Comparison of ENCODE assay signal across 16 cellular contexts in the genomic region with DNA sequence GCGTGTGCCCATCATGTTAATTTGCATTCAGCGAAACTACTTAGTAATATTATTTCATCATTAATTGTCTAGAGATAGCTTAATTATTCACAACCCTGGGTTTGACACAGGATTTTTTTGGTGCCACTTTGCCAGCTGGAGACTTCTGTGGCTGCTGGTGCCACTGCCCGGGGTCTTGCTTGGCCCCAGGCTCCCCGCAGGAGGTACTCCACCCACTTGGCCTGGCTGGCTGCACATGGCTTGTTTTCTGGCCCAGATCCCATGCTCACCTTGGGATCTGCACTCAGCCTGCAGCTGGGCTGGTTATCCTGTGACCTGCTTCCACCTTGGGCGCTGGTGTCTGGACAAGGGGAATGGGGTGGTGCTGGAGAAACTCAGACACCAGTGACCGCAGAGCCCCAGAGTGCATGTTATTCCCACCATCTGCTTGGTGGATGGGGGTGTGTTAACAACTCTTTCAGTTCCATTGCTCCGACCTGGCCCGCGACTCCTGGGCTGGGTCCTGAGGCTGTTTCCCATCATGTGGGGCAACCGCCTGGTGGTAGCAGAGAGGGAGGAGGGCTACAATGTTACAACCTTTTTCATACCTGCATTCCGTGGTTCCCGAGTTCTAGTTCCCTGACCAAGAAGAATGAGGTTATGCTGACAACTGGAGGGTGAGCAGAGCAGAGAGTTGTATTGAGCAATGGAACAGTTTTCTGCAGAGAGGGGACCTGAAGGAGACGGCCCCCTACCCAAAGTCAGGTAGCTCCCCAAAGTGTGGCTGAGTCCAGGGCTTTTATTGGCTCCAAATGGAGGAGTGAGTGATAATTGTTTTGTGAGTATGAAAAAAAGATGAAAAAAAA.
A peak's percentile ranks its signal among the peaks of the same experiment; 100 is the strongest.
DNase-seq lines count a peak whose midpoint lies in the region; ATAC-seq and TF ChIP-seq lines count a peak whose summit lies in the region.
"Had no signal": no experiment of that assay in that cellular context is flagged by ENCODE, and none has a peak within 500 bp of the region (broad histone marks: within the 10 kb centered on the region; RNA-seq: fewer than 3 reads in every experiment).

No MANE protein-coding gene starts in this region.

- no peak for TF ChIP-seq EP300 in sigmoid colon (IDR thresholded peaks at IDR 0.05)

- H3K4me3 ChIP-seq in sigmoid colon, result no peak overlapping the region
- H3K4me3 ChIP-seq: BLaER1, GM23338 had no signal

- no peaks in the 10 kb centered on the region for H3K4me1 Mint-ChIP-seq in endothelial cell (ENCODE audit: unreplicated experiment)
- H3K4me1 Mint-ChIP-seq: CD14-positive monocyte; CD4-positive, alpha-beta memory T cell; GM23338 had no signal

- no peak overlapping the region for H3K27ac Mint-ChIP-seq in endothelial cell (ENCODE audit: unreplicated experiment)
- H3K27ac Mint-ChIP-seq: CD4-positive, alpha-beta memory T cell; GM23338 had no signal

- H3K9me3 Mint-ChIP-seq in endothelial cell (ENCODE audit: unreplicated experiment), result no peaks in the 10 kb centered on the region

- no peaks in the 10 kb centered on the region for H3K27me3 Mint-ChIP-seq in endothelial cell (ENCODE audit: unreplicated experiment)
- H3K27me3 Mint-ChIP-seq: CD4-positive, alpha-beta memory T cell had no signal

- peak; percentile 50 for DNase-seq in Right ventricle myocardium inferior (ENCODE audit: missing footprints)
- DNase-seq in left ventricle myocardium superior, result no peak
- peak; percentile 25 for DNase-seq in iPS-NIHi11 (ENCODE audit: low spot score)
- peak; percentile 48 for DNase-seq in sigmoid colon
- DNase-seq in endothelial cell (ENCODE audit: low spot score), result no peak
- DNase-seq: 8988T, DMS153, DMS79, GDM1, H7 had no signal

- no peak for TF ChIP-seq CTCF in sigmoid colon (IDR thresholded peaks at IDR 0.05)
- TF ChIP-seq CTCF in endothelial cell (IDR thresholded peaks at IDR 0.05; ENCODE audit: unreplicated experiment), result no peak

- no peaks in the 10 kb centered on the region for H3K9me3 ChIP-seq in sigmoid colon

- H3K4me1 ChIP-seq in sigmoid colon, result no peaks in the 10 kb centered on the region
- H3K4me1 ChIP-seq: BLaER1 had no signal

- H3K27ac ChIP-seq in sigmoid colon, result no peak overlapping the region
- H3K27ac ChIP-seq: BLaER1 had no signal

- no peaks in the 10 kb centered on the region for H3K36me3 ChIP-seq in sigmoid colon
- H3K36me3 ChIP-seq: BLaER1 had no signal

- no peaks in the 10 kb centered on the region for H3K36me3 Mint-ChIP-seq in endothelial cell (ENCODE audit: low read depth, unreplicated experiment)
- H3K36me3 Mint-ChIP-seq: CD14-positive monocyte; CD4-positive, alpha-beta memory T cell had no signal

- intact Hi-C loops in Right ventricle myocardium inferior (cut with DNase I), result no loop called here
- intact Hi-C loops in left ventricle myocardium superior (cut with micrococcal nuclease), result no loop called here
- intact Hi-C loops in sigmoid colon (cut with DNase I), result no loop called here

- 87 to 89% methylated on average over 13 of the region's 13 CpGs for WGBS in sigmoid colon, 2 donors

- H3K4me3 Mint-ChIP-seq in endothelial cell (ENCODE audit: unreplicated experiment), result no peak overlapping the region
- H3K4me3 Mint-ChIP-seq: CD14-positive monocyte; CD4-positive, alpha-beta memory T cell; GM23338 had no signal

- ATAC-seq in Right ventricle myocardium inferior, result no peak
- ATAC-seq in left ventricle myocardium superior, result no peak
- no peak for ATAC-seq in HG03025 (IDR thresholded peaks at IDR 0.05; ENCODE audit: low FRiP score, unreplicated experiment)
- ATAC-seq in HG02884 (IDR thresholded peaks at IDR 0.05; ENCODE audit: unreplicated experiment), result no peak
- ATAC-seq: GM23338 had no signal

- no peaks in the 10 kb centered on the region for H3K27me3 ChIP-seq in sigmoid colon
- H3K27me3 ChIP-seq: BLaER1 had no signal

- TF ChIP-seq POLR2A in sigmoid colon (IDR thresholded peaks at IDR 0.05), result no peak

Comparison
In these comparisons a context has a peak if more than half of its experiments do, and no peak if none do; other contexts are left out.
1. DNase-seq: peak in Right ventricle myocardium inferior (single experiment), iPS-NIHi11 (single experiment) and sigmoid colon (single experiment); none in left ventricle myocardium superior (single experiment) and endothelial cell (single experiment).